1 cellular context compared by ENCODE assay signal in the genomic region with DNA sequence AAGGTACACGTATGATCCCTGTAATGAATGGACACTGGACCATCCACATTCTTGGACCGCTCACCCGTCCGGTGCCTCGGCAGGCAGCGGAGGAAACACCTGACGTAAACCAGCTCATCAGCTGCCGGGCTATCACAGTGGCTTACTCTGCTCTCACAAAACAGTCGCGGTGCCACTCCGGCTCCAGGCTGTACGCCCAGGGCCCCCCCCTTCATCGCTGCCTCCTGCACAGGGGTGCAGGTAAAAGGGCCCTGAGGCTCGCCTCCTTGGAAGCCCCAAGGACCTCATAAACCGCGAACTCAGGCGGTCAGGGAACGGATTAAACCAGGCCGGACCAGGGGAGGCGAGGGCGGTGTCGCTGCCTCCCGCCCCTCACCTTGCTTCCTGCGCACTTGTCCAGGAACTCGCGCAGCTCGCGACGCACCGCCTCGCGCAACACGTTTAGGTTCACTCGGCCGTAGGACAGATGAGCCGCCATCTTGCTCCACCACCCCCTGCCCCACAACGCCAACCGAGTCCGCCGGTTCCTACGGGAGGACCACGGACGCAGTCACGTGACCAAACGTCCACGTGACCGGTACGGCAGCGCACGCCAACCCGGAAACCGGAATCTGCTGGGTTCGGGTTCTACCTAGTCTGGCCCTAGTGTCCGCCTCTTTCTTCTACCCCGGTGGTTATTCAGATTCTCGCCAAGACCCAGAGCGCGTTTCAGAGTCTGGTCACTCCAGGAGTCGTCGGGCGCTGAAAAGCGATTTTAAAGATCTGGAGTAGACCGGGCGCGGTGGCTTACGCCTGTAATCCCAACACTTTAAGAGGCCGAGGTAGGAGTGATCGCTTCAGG.
A peak's percentile ranks its signal among the peaks of the same experiment; 100 is the strongest.
TF ChIP-seq lines count a peak whose summit lies in the region.

A gene (minus strand): TSS at position 564 of the 841 bp plus-strand sequence. CDS start 86 bp downstream, at position 478.

TF ChIP-seq in HepG2, 621 proteins besides CTCF, POLR2A, EP300 and RAD21 (continued from another document and continues in another):
- TF ChIP-seq, protein P1, sequence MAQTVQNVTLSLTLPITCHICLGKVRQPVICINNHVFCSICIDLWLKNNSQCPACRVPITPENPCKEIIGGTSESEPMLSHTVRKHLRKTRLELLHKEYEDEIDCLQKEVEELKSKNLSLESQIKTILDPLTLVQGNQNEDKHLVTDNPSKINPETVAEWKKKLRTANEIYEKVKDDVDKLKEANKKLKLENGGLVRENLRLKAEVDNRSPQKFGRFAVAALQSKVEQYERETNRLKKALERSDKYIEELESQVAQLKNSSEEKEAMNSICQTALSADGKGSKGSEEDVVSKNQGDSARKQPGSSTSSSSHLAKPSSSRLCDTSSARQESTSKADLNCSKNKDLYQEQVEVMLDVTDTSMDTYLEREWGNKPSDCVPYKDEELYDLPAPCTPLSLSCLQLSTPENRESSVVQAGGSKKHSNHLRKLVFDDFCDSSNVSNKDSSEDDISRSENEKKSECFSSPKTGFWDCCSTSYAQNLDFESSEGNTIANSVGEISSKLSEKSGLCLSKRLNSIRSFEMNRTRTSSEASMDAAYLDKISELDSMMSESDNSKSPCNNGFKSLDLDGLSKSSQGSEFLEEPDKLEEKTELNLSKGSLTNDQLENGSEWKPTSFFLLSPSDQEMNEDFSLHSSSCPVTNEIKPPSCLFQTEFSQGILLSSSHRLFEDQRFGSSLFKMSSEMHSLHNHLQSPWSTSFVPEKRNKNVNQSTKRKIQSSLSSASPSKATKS (CRISPR knock-in tag; IDR thresholded peaks at IDR 0.05) = no peak
- peak; percentile 48; the same call in 1 of the 2 replicates for TF ChIP-seq ZNF891 (CRISPR knock-in tag; IDR thresholded peaks at IDR 0.05)
- peak; percentile 66 for TF ChIP-seq TAF15 (IDR thresholded peaks at IDR 0.05; ENCODE audit: low read depth, low read length, poor library complexity, severe bottlenecking)
- TF ChIP-seq NFE2L1 (CRISPR knock-in tag; IDR thresholded peaks at IDR 0.05; ENCODE audit: borderline replicate concordance) = peak; percentile 87; the same call in 1 of the 2 replicates
- no peak for TF ChIP-seq FOXA1 (IDR thresholded peaks at IDR 0.05)
- TF ChIP-seq FOXA1 (CRISPR knock-in tag; IDR thresholded peaks at IDR 0.05) = peak; percentile 30; the same call in 1 of the 2 replicates
- TF ChIP-seq MIER3 (CRISPR knock-in tag; IDR thresholded peaks at IDR 0.05; ENCODE audit: borderline replicate concordance) = peak; percentile 96
- no peak for TF ChIP-seq CEBPB (IDR thresholded peaks at IDR 0.05; ENCODE audit: borderline replicate concordance, low read depth, low read length)
- peak; percentile 92 for TF ChIP-seq IRF2 (CRISPR knock-in tag; IDR thresholded peaks at IDR 0.05)
- TF ChIP-seq, protein P2, sequence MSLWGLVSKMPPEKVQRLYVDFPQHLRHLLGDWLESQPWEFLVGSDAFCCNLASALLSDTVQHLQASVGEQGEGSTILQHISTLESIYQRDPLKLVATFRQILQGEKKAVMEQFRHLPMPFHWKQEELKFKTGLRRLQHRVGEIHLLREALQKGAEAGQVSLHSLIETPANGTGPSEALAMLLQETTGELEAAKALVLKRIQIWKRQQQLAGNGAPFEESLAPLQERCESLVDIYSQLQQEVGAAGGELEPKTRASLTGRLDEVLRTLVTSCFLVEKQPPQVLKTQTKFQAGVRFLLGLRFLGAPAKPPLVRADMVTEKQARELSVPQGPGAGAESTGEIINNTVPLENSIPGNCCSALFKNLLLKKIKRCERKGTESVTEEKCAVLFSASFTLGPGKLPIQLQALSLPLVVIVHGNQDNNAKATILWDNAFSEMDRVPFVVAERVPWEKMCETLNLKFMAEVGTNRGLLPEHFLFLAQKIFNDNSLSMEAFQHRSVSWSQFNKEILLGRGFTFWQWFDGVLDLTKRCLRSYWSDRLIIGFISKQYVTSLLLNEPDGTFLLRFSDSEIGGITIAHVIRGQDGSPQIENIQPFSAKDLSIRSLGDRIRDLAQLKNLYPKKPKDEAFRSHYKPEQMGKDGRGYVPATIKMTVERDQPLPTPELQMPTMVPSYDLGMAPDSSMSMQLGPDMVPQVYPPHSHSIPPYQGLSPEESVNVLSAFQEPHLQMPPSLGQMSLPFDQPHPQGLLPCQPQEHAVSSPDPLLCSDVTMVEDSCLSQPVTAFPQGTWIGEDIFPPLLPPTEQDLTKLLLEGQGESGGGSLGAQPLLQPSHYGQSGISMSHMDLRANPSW (CRISPR knock-in tag; IDR thresholded peaks at IDR 0.05; ENCODE audit: borderline replicate concordance) = peak; percentile 95; the same call in 1 of the 2 replicates
- TF ChIP-seq XRCC5 (optimal IDR thresholded peaks at IDR 0.05; ENCODE audit: low read length) = peak; percentile 36
- TF ChIP-seq, protein P3, sequence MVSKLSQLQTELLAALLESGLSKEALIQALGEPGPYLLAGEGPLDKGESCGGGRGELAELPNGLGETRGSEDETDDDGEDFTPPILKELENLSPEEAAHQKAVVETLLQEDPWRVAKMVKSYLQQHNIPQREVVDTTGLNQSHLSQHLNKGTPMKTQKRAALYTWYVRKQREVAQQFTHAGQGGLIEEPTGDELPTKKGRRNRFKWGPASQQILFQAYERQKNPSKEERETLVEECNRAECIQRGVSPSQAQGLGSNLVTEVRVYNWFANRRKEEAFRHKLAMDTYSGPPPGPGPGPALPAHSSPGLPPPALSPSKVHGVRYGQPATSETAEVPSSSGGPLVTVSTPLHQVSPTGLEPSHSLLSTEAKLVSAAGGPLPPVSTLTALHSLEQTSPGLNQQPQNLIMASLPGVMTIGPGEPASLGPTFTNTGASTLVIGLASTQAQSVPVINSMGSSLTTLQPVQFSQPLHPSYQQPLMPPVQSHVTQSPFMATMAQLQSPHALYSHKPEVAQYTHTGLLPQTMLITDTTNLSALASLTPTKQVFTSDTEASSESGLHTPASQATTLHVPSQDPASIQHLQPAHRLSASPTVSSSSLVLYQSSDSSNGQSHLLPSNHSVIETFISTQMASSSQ (IDR thresholded peaks at IDR 0.05; ENCODE audit: low read depth) = peak; percentile 63; the same call in 1 of the 2 replicates
- TF ChIP-seq, protein P3 (CRISPR knock-in tag; IDR thresholded peaks at IDR 0.05; ENCODE audit: borderline replicate concordance) = peak; percentile 72; the same call in 1 of the 2 replicates
- TF ChIP-seq DMAP1 (CRISPR knock-in tag; IDR thresholded peaks at IDR 0.05) = peak; percentile 98
- peak; percentile 95; the same call in 1 of the 2 replicates for TF ChIP-seq ZNF788 (CRISPR knock-in tag; IDR thresholded peaks at IDR 0.05; ENCODE audit: borderline replicate concordance)
- TF ChIP-seq, protein P4, sequence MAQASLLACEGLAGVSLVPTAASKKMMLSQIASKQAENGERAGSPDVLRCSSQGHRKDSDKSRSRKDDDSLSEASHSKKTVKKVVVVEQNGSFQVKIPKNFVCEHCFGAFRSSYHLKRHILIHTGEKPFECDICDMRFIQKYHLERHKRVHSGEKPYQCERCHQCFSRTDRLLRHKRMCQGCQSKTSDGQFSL (CRISPR knock-in tag; IDR thresholded peaks at IDR 0.05) = peak; percentile 53; the same call in 1 of the 2 replicates
- peak; percentile 90 for TF ChIP-seq ZNF501 (CRISPR knock-in tag; IDR thresholded peaks at IDR 0.05)
- TF ChIP-seq NR2F1 (CRISPR knock-in tag; IDR thresholded peaks at IDR 0.05) = no peak
- TF ChIP-seq NFRKB (IDR thresholded peaks at IDR 0.05) = peak; percentile 95
- peak; percentile 92 for TF ChIP-seq ZNF136 (CRISPR knock-in tag; IDR thresholded peaks at IDR 0.05; ENCODE audit: low read depth)
- peak; percentile 93 for TF ChIP-seq SALL2 (CRISPR knock-in tag; IDR thresholded peaks at IDR 0.05)
- peak; percentile 77; the same call in 1 of the 2 replicates for TF ChIP-seq SP4 (CRISPR knock-in tag; IDR thresholded peaks at IDR 0.05)
- TF ChIP-seq, protein P5, sequence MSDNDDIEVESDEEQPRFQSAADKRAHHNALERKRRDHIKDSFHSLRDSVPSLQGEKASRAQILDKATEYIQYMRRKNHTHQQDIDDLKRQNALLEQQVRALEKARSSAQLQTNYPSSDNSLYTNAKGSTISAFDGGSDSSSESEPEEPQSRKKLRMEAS (IDR thresholded peaks at IDR 0.05) = peak; percentile 95
- TF ChIP-seq, protein P6, sequence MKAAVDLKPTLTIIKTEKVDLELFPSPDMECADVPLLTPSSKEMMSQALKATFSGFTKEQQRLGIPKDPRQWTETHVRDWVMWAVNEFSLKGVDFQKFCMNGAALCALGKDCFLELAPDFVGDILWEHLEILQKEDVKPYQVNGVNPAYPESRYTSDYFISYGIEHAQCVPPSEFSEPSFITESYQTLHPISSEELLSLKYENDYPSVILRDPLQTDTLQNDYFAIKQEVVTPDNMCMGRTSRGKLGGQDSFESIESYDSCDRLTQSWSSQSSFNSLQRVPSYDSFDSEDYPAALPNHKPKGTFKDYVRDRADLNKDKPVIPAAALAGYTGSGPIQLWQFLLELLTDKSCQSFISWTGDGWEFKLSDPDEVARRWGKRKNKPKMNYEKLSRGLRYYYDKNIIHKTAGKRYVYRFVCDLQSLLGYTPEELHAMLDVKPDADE (CRISPR knock-in tag; IDR thresholded peaks at IDR 0.05) = 0 out of 2 replicates have a peak, but pooled peaks have one; percentile 15
- 0 out of 2 replicates have a peak, but pooled peaks have one; percentile 53 for TF ChIP-seq ZSCAN22 (CRISPR knock-in tag; IDR thresholded peaks at IDR 0.05)
- TF ChIP-seq, protein P7, sequence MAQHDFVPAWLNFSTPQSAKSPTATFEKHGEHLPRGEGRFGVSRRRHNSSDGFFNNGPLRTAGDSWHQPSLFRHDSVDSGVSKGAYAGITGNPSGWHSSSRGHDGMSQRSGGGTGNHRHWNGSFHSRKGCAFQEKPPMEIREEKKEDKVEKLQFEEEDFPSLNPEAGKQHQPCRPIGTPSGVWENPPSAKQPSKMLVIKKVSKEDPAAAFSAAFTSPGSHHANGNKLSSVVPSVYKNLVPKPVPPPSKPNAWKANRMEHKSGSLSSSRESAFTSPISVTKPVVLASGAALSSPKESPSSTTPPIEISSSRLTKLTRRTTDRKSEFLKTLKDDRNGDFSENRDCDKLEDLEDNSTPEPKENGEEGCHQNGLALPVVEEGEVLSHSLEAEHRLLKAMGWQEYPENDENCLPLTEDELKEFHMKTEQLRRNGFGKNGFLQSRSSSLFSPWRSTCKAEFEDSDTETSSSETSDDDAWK (CRISPR knock-in tag; IDR thresholded peaks at IDR 0.05) = no peak
- peak; percentile 100 for TF ChIP-seq SAP130 (CRISPR knock-in tag; IDR thresholded peaks at IDR 0.05; ENCODE audit: low read depth)
- no peak for TF ChIP-seq SRY (CRISPR knock-in tag; IDR thresholded peaks at IDR 0.05)
- no peak for TF ChIP-seq FLYWCH1 (CRISPR knock-in tag; IDR thresholded peaks at IDR 0.05)
- no peak for TF ChIP-seq ZNF883 (CRISPR knock-in tag; IDR thresholded peaks at IDR 0.05; ENCODE audit: not compliant biosample characterization)
